Comparison of ENCODE assay signal across 11 cellular contexts in the genomic region with DNA sequence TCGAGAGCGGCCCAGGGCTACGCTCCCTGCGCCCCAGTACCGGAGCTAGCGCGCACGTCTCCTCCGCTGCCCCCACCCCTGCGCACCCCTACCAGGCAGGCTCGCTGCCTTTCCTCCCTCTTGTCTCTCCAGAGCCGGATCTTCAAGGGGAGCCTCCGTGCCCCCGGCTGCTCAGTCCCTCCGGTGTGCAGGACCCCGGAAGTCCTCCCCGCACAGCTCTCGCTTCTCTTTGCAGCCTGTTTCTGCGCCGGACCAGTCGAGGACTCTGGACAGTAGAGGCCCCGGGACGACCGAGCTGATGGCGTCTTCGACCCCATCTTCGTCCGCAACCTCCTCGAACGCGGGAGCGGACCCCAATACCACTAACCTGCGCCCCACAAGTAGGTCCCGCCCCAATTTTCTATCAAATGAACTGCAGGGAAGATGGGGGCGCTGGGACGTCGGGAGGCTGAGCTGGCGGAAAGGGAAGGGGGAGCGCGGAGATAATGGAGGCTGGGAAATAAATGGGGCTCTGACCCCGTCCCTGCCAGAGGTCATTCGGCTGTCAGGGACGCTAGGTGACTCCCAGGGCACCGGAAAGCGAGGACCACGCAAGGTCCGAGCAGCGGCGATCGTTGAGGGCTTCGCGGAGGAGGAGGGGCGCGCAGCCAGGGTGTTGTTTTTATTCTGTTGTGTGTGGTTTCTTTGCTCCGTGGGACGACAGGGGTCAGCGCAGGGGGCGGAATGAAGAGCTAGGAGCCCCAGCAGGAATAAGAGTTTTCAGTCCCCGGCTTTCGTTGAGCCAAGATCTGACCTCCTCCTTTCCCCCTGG. TPM values are rescaled to one million over a fixed set of nuclear protein-coding genes. Genes with fewer than 3 reads are reported as not detected.
DNase-seq lines count a peak whose midpoint lies in the region; ATAC-seq, FAIRE-seq and TF ChIP-seq lines count a peak whose summit lies in the region.
"Had no signal": no experiment of that assay in that cellular context is flagged by ENCODE, and none has a peak within 500 bp of the region (broad histone marks: within the 10 kb centered on the region; RNA-seq: fewer than 3 reads in every experiment).

No MANE protein-coding gene starts in this region.

- ATAC-seq in heart right ventricle (no peak), left ventricle myocardium superior (no peak), GM21515 (IDR thresholded peaks at IDR 0.05; ENCODE audit: unreplicated experiment) (no peak)
- ATAC-seq in activated T-helper 17 cell treated with anti-CD3 and anti-CD28 coated beads, Interleukin-2, amount 50 U/mL, for 72 hours (replicated peaks): no peak

- H3K27me3 Mint-ChIP-seq in activated T-helper 17 cell treated with anti-CD3 and anti-CD28 coated beads, Interleukin-2, amount 50 U/mL, for 72 hours: peaks cover 60% of the 10 kb centered on the region
- peaks cover 73% of the 10 kb centered on the region for H3K27me3 Mint-ChIP-seq in HFFc6 (ENCODE audit: insufficient read depth)

- no peaks in the 10 kb centered on the region for H3K9me3 Mint-ChIP-seq in activated T-helper 17 cell treated with anti-CD3 and anti-CD28 coated beads, Interleukin-2, amount 50 U/mL, for 72 hours
- H3K9me3 Mint-ChIP-seq in HFFc6: no peaks in the 10 kb centered on the region
- H3K9me3 Mint-ChIP-seq: activated naive CD4-positive, alpha-beta T cell treated with anti-CD3 and anti-CD28 coated beads, Interleukin-2, amount 50 U/mL, for 72 hours had no signal

- H3K9me3 ChIP-seq in heart right ventricle: no peaks in the 10 kb centered on the region
- no peaks in the 10 kb centered on the region for H3K9me3 ChIP-seq in kidney (ENCODE audit: control insufficient read depth in 1 of 2, low read length in 2 of 2)
- H3K9me3 ChIP-seq in tibial artery: no peaks in the 10 kb centered on the region
- H3K9me3 ChIP-seq in thyroid gland: no peaks in the 10 kb centered on the region

- intact Hi-C loops in heart right ventricle (cut with DNase I) (loop anchor here in 9 of 10 donors (5.0 to 10.0 kb wide), 6 partner anchors 104 to 874 kb away; a partner anchor contains a TSS), left ventricle myocardium superior (cut with micrococcal nuclease) (loop anchor here (10.0 kb wide), 3 partner anchors 334 to 454 kb away; no protein-coding TSS in a partner anchor), kidney (cut with DNase I) (no loop called here), tibial artery (cut with DNase I; ENCODE audit: low total_unique reads) (loop anchor here (5.0 kb wide), 2 partner anchors 101 to 456 kb away; a partner anchor contains a TSS), thyroid gland (cut with DNase I) (loop anchor here (5.0 kb wide), 1 partner anchor 411 kb away; no protein-coding TSS in a partner anchor)

- H3K4me3 Mint-ChIP-seq in activated T-helper 17 cell treated with anti-CD3 and anti-CD28 coated beads, Interleukin-2, amount 50 U/mL, for 72 hours: peak overlapping the region; percentile 76
- no peak overlapping the region for H3K4me3 Mint-ChIP-seq in HFFc6

- H3K27ac ChIP-seq in heart right ventricle: no peak overlapping the region
- H3K27ac ChIP-seq in kidney (ENCODE audit: low read depth in 2 of 2, low read length in 2 of 2): no peak overlapping the region
- H3K27ac ChIP-seq in tibial artery: no peak overlapping the region
- H3K27ac ChIP-seq in thyroid gland: no peak overlapping the region

- DNase-seq in heart right ventricle: no peak
- no peak for DNase-seq in left ventricle myocardium superior
- no peak for DNase-seq in kidney
- DNase-seq in tibial artery: no peak
- DNase-seq in HFFc6: no peak
- no peak for DNase-seq in thyroid gland

- H3K27me3 ChIP-seq in heart right ventricle: peaks cover 56 to 100% (median 100%) of the 10 kb centered on the region in 7 donors
- H3K27me3 ChIP-seq in tibial artery: peaks cover 10 to 72% of the 10 kb centered on the region in 2 donors
- peaks cover 56% of the 10 kb centered on the region for H3K27me3 ChIP-seq in thyroid gland

- no peak overlapping the region for H3K9ac ChIP-seq in kidney (ENCODE audit: low read length in 2 of 2)

- peaks cover 26% of the 10 kb centered on the region for H3K4me1 Mint-ChIP-seq in activated T-helper 17 cell treated with anti-CD3 and anti-CD28 coated beads, Interleukin-2, amount 50 U/mL, for 72 hours
- peaks cover 31% of the 10 kb centered on the region for H3K4me1 Mint-ChIP-seq in HFFc6 (ENCODE audit: low read depth)

- no peak for FAIRE-seq in kidney (lab: Jason Lieb, UNC)
- FAIRE-seq: H54 had no signal

- peaks cover 7% of the 10 kb centered on the region for H3K36me3 Mint-ChIP-seq in activated T-helper 17 cell treated with anti-CD3 and anti-CD28 coated beads, Interleukin-2, amount 50 U/mL, for 72 hours (ENCODE audit: low read depth)
- H3K36me3 Mint-ChIP-seq in HFFc6 (ENCODE audit: low read depth): no peaks in the 10 kb centered on the region

- H3K4me3 ChIP-seq in heart right ventricle: peak overlapping the region in 8 of 10 donors; percentile 24 to 56 (median 46)
- peak overlapping the region; percentile 23 to 67 for H3K4me3 ChIP-seq in kidney (ENCODE audit: low read length in 2 of 2)
- peak overlapping the region; percentile 51 to 68 for H3K4me3 ChIP-seq in tibial artery
- H3K4me3 ChIP-seq in thyroid gland (replicated peaks in 1 of 3): peak overlapping the region in 1 of 3 donors; percentile 32

- H3K4me1 ChIP-seq in heart right ventricle: peaks cover 43 to 93% (median 78%) of the 10 kb centered on the region in 9 donors
- peaks cover 9 to 21% of the 10 kb centered on the region in 2 donors for H3K4me1 ChIP-seq in kidney (ENCODE audit: control insufficient read depth in 1 of 2, insufficient read depth in 1 of 2, low read depth in 1 of 2, low read length in 2 of 2)
- peaks cover 0 to 85% (median 66%) of the 10 kb centered on the region in 4 donors for H3K4me1 ChIP-seq in tibial artery
- H3K4me1 ChIP-seq in thyroid gland: peaks cover 65 to 84% of the 10 kb centered on the region in 2 donors

- TF ChIP-seq CTCF in heart right ventricle (IDR thresholded peaks at IDR 0.05): no peak
- no peak for TF ChIP-seq CTCF in kidney (IDR thresholded peaks at IDR 0.05; ENCODE audit: borderline replicate concordance, extremely low read depth, insufficient read depth)
- no peak for TF ChIP-seq CTCF in tibial artery (IDR thresholded peaks at IDR 0.05)
- TF ChIP-seq CTCF in HFFc6 (IDR thresholded peaks at IDR 0.05): no peak
- no peak for TF ChIP-seq CTCF in thyroid gland (IDR thresholded peaks at IDR 0.05)

- peak overlapping the region; percentile 58 for H3K27ac Mint-ChIP-seq in activated T-helper 17 cell treated with anti-CD3 and anti-CD28 coated beads, Interleukin-2, amount 50 U/mL, for 72 hours
- no peak overlapping the region for H3K27ac Mint-ChIP-seq in HFFc6
- H3K27ac Mint-ChIP-seq: activated naive CD4-positive, alpha-beta T cell treated with anti-CD3 and anti-CD28 coated beads, Interleukin-2, amount 50 U/mL, for 72 hours had no signal

- WGBS in heart right ventricle, 2 donors: 2 to 3% methylated on average over 60 of the region's 60 CpGs
- 5% methylated on average over 25 to 44 of the region's 60 CpGs for WGBS in thyroid gland, 2 donors

- H3K36me3 ChIP-seq in heart right ventricle (no peaks in the 10 kb centered on the region), kidney (ENCODE audit: control insufficient read depth in 1 of 2, insufficient read depth in 2 of 2, low read length in 2 of 2) (no peaks in the 10 kb centered on the region), tibial artery (no peaks in the 10 kb centered on the region), thyroid gland (no peaks in the 10 kb centered on the region)

- TF ChIP-seq POLR2A in thyroid gland (IDR thresholded peaks at IDR 0.05): no peak

RNA-seq across cellular contexts. Expression of a gene that starts 1.8 kb away (rescaled TPM):
- total RNA-seq in heart right ventricle (under 1 TPM in 1 of 10 donors, not detected in 9; 0.13 TPM), left ventricle myocardium superior (not detected), kidney (1.1 TPM), thyroid gland (under 1 TPM; 0.11 to 0.94 (median 0.46) TPM)
- polyA plus RNA-seq in heart right ventricle (under 1 TPM; 0.03 to 0.15 TPM), kidney (ENCODE audit: insufficient read depth, low read depth, low replicate concordance) (4.1 TPM)
- total RNA-seq in activated T-helper 17 cell treated with anti-CD3 and anti-CD28 coated beads, Interleukin-2, amount 50 U/mL, for 72 hours: 1 to 10 TPM in 1 of 2 donors, under 1 TPM in 1; 0.73 to 7.1 TPM
- total RNA-seq in HFFc6 (2021; fragmentation: NEBNext Ultra II Directional; extraction: Animal tissue kit (Norgen Biotek cat#: 25700)): under 1 TPM in 2 of 6 experiments, not detected in 4; 0.21 to 0.26 TPM
- total RNA-seq: NCI-H460 had no signal

RNA-seq across cellular contexts. Expression of a gene that starts 48.3 kb away (rescaled TPM):
- total RNA-seq in heart right ventricle (1 to 10 TPM in 7 of 10 donors, under 1 TPM in 3; 0.46 to 2.3 (median 1.5) TPM), left ventricle myocardium superior (1.2 TPM), kidney (0.91 TPM), thyroid gland (not detected)
- polyA plus RNA-seq in heart right ventricle (under 1 TPM; 0.45 to 0.66 TPM), kidney (ENCODE audit: insufficient read depth, low read depth, low replicate concordance) (4.0 TPM)
- not detected for total RNA-seq in activated T-helper 17 cell treated with anti-CD3 and anti-CD28 coated beads, Interleukin-2, amount 50 U/mL, for 72 hours
- not detected for total RNA-seq in HFFc6 (2021; fragmentation: NEBNext Ultra II Directional; extraction: Animal tissue kit (Norgen Biotek cat#: 25700))
- total RNA-seq: activated naive CD4-positive, alpha-beta T cell treated with anti-CD3 and anti-CD28 coated beads, Interleukin-2, amount 50 U/mL, for 72 hours; NCI-H460 had no signal
